ENCODE assay signal across 29 cellular contexts in genomic region chr16:51697454-51697853, GRCh38.
"Had no signal": no experiment of that assay in that cellular context is flagged by ENCODE, and none has a peak within 500 bp of the region (broad histone marks: within the 10 kb centered on the region; RNA-seq: fewer than 3 reads in every experiment).

No MANE protein-coding gene starts in this region.

- H3K4me3 ChIP-seq: colonic mucosa, dorsolateral prefrontal cortex, hepatocyte, ovary, prostate gland, right atrium auricular region, upper lobe of right lung had no signal

- H3K36me3 ChIP-seq: colonic mucosa, neutrophil, ovary, prostate gland, right atrium auricular region, upper lobe of right lung had no signal

- H3K4me1 ChIP-seq: colonic mucosa, prostate gland, right atrium auricular region, upper lobe of right lung had no signal

- FAIRE-seq: bronchial epithelial cell, endothelial cell of umbilical vein had no signal

- H3K4me1 Mint-ChIP-seq: activated B cell treated with CpG ODN at 0.5 μM for 24 hours; activated CD4-positive, alpha-beta T cell treated with anti-CD3 and anti-CD28 coated beads for 36 hours; activated T-helper 17 cell treated with anti-CD3 and anti-CD28 coated beads, Interleukin-2, amount 50 U/mL, for 72 hours; naive thymus-derived CD4-positive, alpha-beta T cell had no signal

- H3K27ac ChIP-seq: colonic mucosa, dorsolateral prefrontal cortex, hepatocyte, neutrophil, ovary, prostate gland, right atrium auricular region, upper lobe of right lung had no signal

- H3K4me3 Mint-ChIP-seq: activated B cell treated with CpG ODN at 0.5 μM for 24 hours; activated CD4-positive, alpha-beta T cell treated with anti-CD3 and anti-CD28 coated beads for 36 hours; activated T-cell treated with anti-CD3 and anti-CD28 coated beads, Interleukin-2, amount 50 U/mL, for 24 hours; activated T-helper 17 cell treated with anti-CD3 and anti-CD28 coated beads, Interleukin-2, amount 50 U/mL, for 72 hours; effector memory CD8-positive, alpha-beta T cell; naive thymus-derived CD4-positive, alpha-beta T cell had no signal

- H3K27me3 Mint-ChIP-seq: activated B cell treated with CpG ODN at 0.5 μM for 24 hours; activated CD4-positive, alpha-beta T cell treated with anti-CD3 and anti-CD28 coated beads for 36 hours; activated T-cell treated with anti-CD3 and anti-CD28 coated beads, Interleukin-2, amount 50 U/mL, for 24 hours; activated T-helper 17 cell treated with anti-CD3 and anti-CD28 coated beads, Interleukin-2, amount 50 U/mL, for 72 hours; effector memory CD8-positive, alpha-beta T cell; naive thymus-derived CD4-positive, alpha-beta T cell had no signal

- H3K27ac Mint-ChIP-seq: activated B cell treated with CpG ODN at 0.5 μM for 24 hours; activated CD4-positive, alpha-beta T cell treated with anti-CD3 and anti-CD28 coated beads for 36 hours; activated naive CD4-positive, alpha-beta T cell treated with anti-CD3 and anti-CD28 coated beads, Interleukin-2, amount 50 U/mL, for 72 hours; activated T-cell treated with anti-CD3 and anti-CD28 coated beads, Interleukin-2, amount 50 U/mL, for 24 hours; activated T-helper 17 cell treated with anti-CD3 and anti-CD28 coated beads, Interleukin-2, amount 50 U/mL, for 72 hours; effector memory CD8-positive, alpha-beta T cell; naive thymus-derived CD4-positive, alpha-beta T cell had no signal

- H3K36me3 Mint-ChIP-seq: activated naive CD4-positive, alpha-beta T cell treated with anti-CD3 and anti-CD28 coated beads, Interleukin-2, amount 50 U/mL, for 72 hours; naive thymus-derived CD4-positive, alpha-beta T cell had no signal

- H3K4me2 ChIP-seq: hepatocyte had no signal

- DNase-seq: activated B cell treated with CpG ODN at 0.5 μM for 24 hours; activated CD4-positive, alpha-beta T cell treated with anti-CD3 and anti-CD28 coated beads for 36 hours; activated CD4-positive, alpha-beta T cell treated with anti-CD3 and anti-CD28 coated beads, Interleukin-2, amount 50 U/mL, for 4 hours; activated CD8-positive, alpha-beta memory T cell treated with anti-CD3 and anti-CD28 coated beads for 24 hours; activated CD8-positive, alpha-beta memory T cell treated with anti-CD3 and anti-CD28 coated beads, Interleukin-2, amount 50 U/mL, for 4 hours; activated T-cell treated with anti-CD3 and anti-CD28 coated beads, Interleukin-2, amount 50 U/mL, for 24 hours; aorta; colonic mucosa; dorsolateral prefrontal cortex; effector memory CD8-positive, alpha-beta T cell; foreskin melanocyte; glutamatergic neuron; naive thymus-derived CD4-positive, alpha-beta T cell; ovary; stimulated activated CD4-positive, alpha-beta T cell treated with anti-CD3 and anti-CD28 coated beads, Interleukin-12 subunit alpha, Interleukin-12 subunit beta, amount 100 ng/mL, for 4 hours; stimulated activated CD4-positive, alpha-beta T cell treated with anti-CD3 and anti-CD28 coated beads, Interleukin-4, amount 100 ng/mL, for 4 hours; stimulated activated naive CD8-positive, alpha-beta T cell treated with anti-CD3 and anti-CD28 coated beads, Interleukin-15, Interleukin-2, amounts not matched to agents 100 U/mL and 50 U/mL, for 24 hours; T-helper 1 cell; T-helper 9 cell; upper lobe of right lung had no signal

- H2AFZ ChIP-seq: hepatocyte had no signal

- H3K79me2 ChIP-seq: hepatocyte had no signal

- ATAC-seq: activated CD4-positive, alpha-beta T cell treated with anti-CD3 and anti-CD28 coated beads for 36 hours; activated naive CD4-positive, alpha-beta T cell treated with anti-CD3 and anti-CD28 coated beads, Interleukin-2, amount 50 U/mL, for 72 hours; activated T-helper 17 cell treated with anti-CD3 and anti-CD28 coated beads, Interleukin-2, amount 50 U/mL, for 72 hours; effector memory CD8-positive, alpha-beta T cell; esophagus mucosa; naive thymus-derived CD4-positive, alpha-beta T cell; stimulated activated naive CD8-positive, alpha-beta T cell treated with anti-CD3 and anti-CD28 coated beads, Interleukin-15, Interleukin-2, amounts not matched to agents 100 U/mL and 50 U/mL, for 24 hours; upper lobe of right lung had no signal

- H3K27me3 ChIP-seq: colonic mucosa, neutrophil, ovary, right atrium auricular region, upper lobe of right lung had no signal

- H3K9me3 ChIP-seq: colonic mucosa, neutrophil, ovary, prostate gland had no signal
